ENCODE assay signal across 1 cellular context in genomic region chr19:2280633-2281264, GRCh38.
TF ChIP-seq lines count a peak whose summit lies in the region.

No MANE protein-coding gene starts in this region.

TF ChIP-seq in GM12878, 131 proteins besides CTCF, POLR2A, EP300 and RAD21:
- TF ChIP-seq RELB (IDR thresholded peaks at IDR 0.05; ENCODE audit: low read depth) = no peak
- TF ChIP-seq MEF2B (IDR thresholded peaks at IDR 0.05; ENCODE audit: partially characterized antibody, poor library complexity, severe bottlenecking) = peak; percentile 55
TF ChIP-seq in GM12878: peak in this region for 1.
